In the genomic region with DNA sequence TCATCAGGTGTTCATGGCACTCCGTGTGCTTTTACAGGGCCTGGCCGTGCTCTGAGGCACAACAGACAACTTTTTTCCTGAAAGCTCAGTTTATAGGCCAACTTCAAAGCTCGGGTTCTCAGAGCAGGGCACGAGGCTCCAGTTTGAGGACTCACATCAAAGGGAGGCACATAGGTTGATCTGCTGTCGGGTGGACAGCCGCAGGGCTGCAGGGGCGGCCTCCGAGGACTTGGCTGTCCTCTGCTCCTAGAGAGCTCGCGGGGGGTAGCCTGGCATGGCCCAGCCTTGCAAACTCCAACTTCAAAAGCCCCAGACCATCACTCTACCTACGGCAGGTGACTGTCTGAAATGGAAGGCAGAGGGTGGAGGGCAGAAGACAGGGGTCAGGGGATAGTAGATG, we compare ENCODE assay signal across 29 cellular contexts.
"Had no signal": no experiment of that assay in that cellular context is flagged by ENCODE, and none has a peak within 500 bp of the region (broad histone marks: within the 10 kb centered on the region; RNA-seq: fewer than 3 reads in every experiment).

No MANE protein-coding gene starts in this region.

- H3K4me2 ChIP-seq: KMS-11 had no signal

- H3K36me3 ChIP-seq: ascending aorta, cardiac muscle cell, SJSA1 had no signal

- ATAC-seq: Panc1 had no signal

- H3K9me3 Mint-ChIP-seq: activated CD4-positive, alpha-beta memory T cell treated with anti-CD3 and anti-CD28 coated beads, Interleukin-2, amount 10 ng/mL, durations not matched to agents 7 days and 5 days; activated naive CD4-positive, alpha-beta T cell treated with anti-CD3 and anti-CD28 coated beads, Interleukin-2, amount 50 U/mL, for 24 hours; activated naive CD8-positive, alpha-beta T cell treated with anti-CD3 and anti-CD28 coated beads, Interleukin-2, amount 10 ng/mL, durations not matched to agents 7 days and 5 days; activated T-cell treated with anti-CD3 and anti-CD28 coated beads, Interleukin-2, amount 50 U/mL, for 24 hours; activated T-helper 2 cell treated with anti-CD3 and anti-CD28 coated beads, Interferon-gamma antibody, Interleukin-2, Interleukin-4, amounts not matched to agents 10 μg/mL and 5 μg/mL and 100 μg/mL, durations not matched to agents 14 hours and 24 hours and 36 hours; central memory CD8-positive, alpha-beta T cell had no signal

- H3K27ac Mint-ChIP-seq: activated CD4-positive, alpha-beta memory T cell treated with anti-CD3 and anti-CD28 coated beads, Interleukin-2, amount 10 ng/mL, durations not matched to agents 7 days and 5 days; activated naive CD4-positive, alpha-beta T cell treated with anti-CD3 and anti-CD28 coated beads, Interleukin-2, amount 50 U/mL, for 24 hours; activated naive CD8-positive, alpha-beta T cell treated with anti-CD3 and anti-CD28 coated beads, Interleukin-2, amount 10 ng/mL, durations not matched to agents 7 days and 5 days; activated T-cell treated with anti-CD3 and anti-CD28 coated beads, Interleukin-2, amount 50 U/mL, for 24 hours; activated T-helper 2 cell treated with anti-CD3 and anti-CD28 coated beads, Interferon-gamma antibody, Interleukin-2, Interleukin-4, amounts not matched to agents 10 μg/mL and 5 μg/mL and 100 μg/mL, durations not matched to agents 14 hours and 24 hours and 36 hours had no signal

- H3K4me1 Mint-ChIP-seq: activated CD4-positive, alpha-beta memory T cell treated with anti-CD3 and anti-CD28 coated beads, Interleukin-2, amount 10 ng/mL, durations not matched to agents 7 days and 5 days; activated naive CD4-positive, alpha-beta T cell treated with anti-CD3 and anti-CD28 coated beads, Interleukin-2, amount 50 U/mL, for 24 hours; activated naive CD8-positive, alpha-beta T cell treated with anti-CD3 and anti-CD28 coated beads, Interleukin-2, amount 10 ng/mL, durations not matched to agents 7 days and 5 days; central memory CD8-positive, alpha-beta T cell had no signal

- H3K4me3 ChIP-seq: ascending aorta, cardiac muscle cell, SJSA1 had no signal

- H3K4me1 ChIP-seq: ascending aorta, SJSA1 had no signal

- H3K27me3 ChIP-seq: ascending aorta, cardiac muscle cell had no signal

- DNase-seq: activated CD4-positive, alpha-beta memory T cell treated with anti-CD3 and anti-CD28 coated beads, Interleukin-2, amount 10 ng/mL, durations not matched to agents 7 days and 5 days; activated CD4-positive, alpha-beta T cell treated with anti-CD3 and anti-CD28 coated beads for 1 hour; activated CD4-positive, alpha-beta T cell treated with anti-CD3 and anti-CD28 coated beads for 48 hours; activated CD4-positive, CD25-positive, alpha-beta regulatory T cell; activated gamma-delta T cell; activated naive CD4-positive, alpha-beta T cell treated with Interleukin-2 at 50 U/mL for 16 hours; activated naive CD8-positive, alpha-beta T cell treated with anti-CD3 and anti-CD28 coated beads, Interleukin-2, amount 10 ng/mL, durations not matched to agents 7 days and 5 days; activated T-cell treated with anti-CD3 and anti-CD28 coated beads, Interleukin-2, amount 50 U/mL, for 24 hours; amygdala; NCI-H1092 treated with DMSO at 0.1 percent for 48 hours; NCI-H1417; NCI-H146; NCI-H187; NCI-H2029 treated with DMSO at 0.1 percent for 48 hours; NCI-H2107; NCI-H2171 treated with DMSO at 0.1 percent for 48 hours; NCI-H226; NCI-H524 treated with DMSO at 0.1 percent for 48 hours; SHP77 treated with DMSO at 0.1 percent for 48 hours; T1000; WERI-Rb-1 had no signal

- H3K9me3 ChIP-seq: ascending aorta, SJSA1 had no signal

- H3K36me3 Mint-ChIP-seq: activated naive CD4-positive, alpha-beta T cell treated with anti-CD3 and anti-CD28 coated beads, Interleukin-2, amount 50 U/mL, for 24 hours; activated naive CD8-positive, alpha-beta T cell treated with anti-CD3 and anti-CD28 coated beads, Interleukin-2, amount 10 ng/mL, durations not matched to agents 7 days and 5 days had no signal

- H3K27ac ChIP-seq: ascending aorta, cardiac muscle cell, KMS-11, SJSA1, WERI-Rb-1 had no signal

- H3K9ac ChIP-seq: KMS-11 had no signal

- H3K4me3 Mint-ChIP-seq: activated CD4-positive, alpha-beta memory T cell treated with anti-CD3 and anti-CD28 coated beads, Interleukin-2, amount 10 ng/mL, durations not matched to agents 7 days and 5 days; activated naive CD4-positive, alpha-beta T cell treated with anti-CD3 and anti-CD28 coated beads, Interleukin-2, amount 50 U/mL, for 24 hours; activated naive CD8-positive, alpha-beta T cell treated with anti-CD3 and anti-CD28 coated beads, Interleukin-2, amount 10 ng/mL, durations not matched to agents 7 days and 5 days; activated T-cell treated with anti-CD3 and anti-CD28 coated beads, Interleukin-2, amount 50 U/mL, for 24 hours; central memory CD8-positive, alpha-beta T cell had no signal

- H3K27me3 Mint-ChIP-seq: activated naive CD4-positive, alpha-beta T cell treated with anti-CD3 and anti-CD28 coated beads, Interleukin-2, amount 50 U/mL, for 24 hours had no signal
